Comparison of ENCODE assay signal across 16 cellular contexts in the genomic region with DNA sequence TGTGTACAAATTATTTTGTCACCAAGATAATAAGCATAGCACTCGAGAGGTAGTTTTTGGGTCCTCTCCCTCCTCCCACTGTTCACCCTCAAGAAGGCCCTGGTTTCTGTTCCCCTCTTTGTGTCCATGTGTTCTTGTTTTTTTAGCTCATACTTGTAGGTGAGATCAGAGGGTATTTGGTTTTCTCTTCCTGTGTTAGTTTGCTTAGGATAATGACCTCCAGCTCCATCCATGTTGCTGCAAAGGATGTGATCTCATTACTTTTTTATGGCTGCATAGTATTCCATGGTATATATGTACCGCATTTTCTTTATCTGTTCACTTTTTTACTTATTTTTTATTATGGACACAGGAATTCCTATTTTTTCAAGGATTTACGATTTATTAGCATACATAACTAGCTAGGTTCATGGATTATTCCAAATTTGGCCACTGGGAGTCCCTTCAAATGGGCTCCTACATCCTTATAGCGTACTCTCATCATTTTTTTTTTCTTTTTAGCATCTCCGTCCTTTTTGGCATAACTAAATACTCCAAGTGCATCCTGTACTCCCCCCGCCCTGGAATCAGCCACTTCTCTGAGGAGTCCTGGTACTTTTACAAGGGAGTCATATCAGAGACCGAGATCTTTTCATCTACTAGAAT. TPM values are rescaled to one million over a fixed set of nuclear protein-coding genes. Genes with fewer than 3 reads are reported as not detected.
A peak's percentile ranks its signal among the peaks of the same experiment; 100 is the strongest.
DNase-seq lines count a peak whose midpoint lies in the region; ATAC-seq, FAIRE-seq and TF ChIP-seq lines count a peak whose summit lies in the region.
"Had no signal": no experiment of that assay in that cellular context is flagged by ENCODE, and none has a peak within 500 bp of the region (broad histone marks: within the 10 kb centered on the region; RNA-seq: fewer than 3 reads in every experiment).

No MANE protein-coding gene starts in this region.

- peak; percentile 28; the same call in 2 of the 3 replicates for TF ChIP-seq CTCF in A549 (IDR thresholded peaks at IDR 0.05)
- peak; percentile 27 for TF ChIP-seq CTCF in GM12864 (IDR thresholded peaks at IDR 0.05; ENCODE audit: low read depth, low read length, missing control alignments)
- peak; percentile 54 for TF ChIP-seq CTCF in SK-N-SH (IDR thresholded peaks at IDR 0.05)
- TF ChIP-seq CTCF in fibroblast of the aortic adventitia (IDR thresholded peaks at IDR 0.05; ENCODE audit: insufficient read depth, low read length), result peak; percentile 42
- no peak for TF ChIP-seq CTCF in uterus (IDR thresholded peaks at IDR 0.05)

- WGBS in A549 (ENCODE audit: missing lambda C conversion rate), result 89% methylated on average over 7 of the region's 7 CpGs
- 94% methylated on average over 7 of the region's 7 CpGs for WGBS in SK-N-SH (ENCODE audit: low lambda C conversion rate)

- TF ChIP-seq POLR2A in A549 (IDR thresholded peaks at IDR 0.05; ENCODE audit: low read length) (no peak), uterus (IDR thresholded peaks at IDR 0.05) (no peak)

- TF ChIP-seq RAD21 in A549 (conservative IDR thresholded peaks at IDR 0.05 in 1 of 2, IDR thresholded peaks at IDR 0.05 in 1 of 2) (0 out of 5 replicates have a peak, but pooled peaks of 1 of the 2 experiments have one; percentile 14), SK-N-SH (IDR thresholded peaks at IDR 0.05; ENCODE audit: low read length) (no peak)

- no peak overlapping the region for H3K9ac ChIP-seq in SK-N-SH

- TF ChIP-seq EP300 in A549 (IDR thresholded peaks at IDR 0.05), result no peak
- no peak for TF ChIP-seq EP300 in SK-N-SH (IDR thresholded peaks at IDR 0.05; ENCODE audit: borderline replicate concordance in 1 of 2, low read depth in 1 of 2, low read length in 1 of 2)

- peak in 1 of 2 experiments; percentile 35 for DNase-seq in A549 (ENCODE audit: low read depth in 1 of 2, low spot score in 1 of 2)
- no peak for DNase-seq in GM12864 (ENCODE audit: low read depth)
- DNase-seq in SK-N-SH, result peak; percentile 7
- no peak for DNase-seq in fibroblast of the aortic adventitia (ENCODE audit: low read depth)
- no peak for DNase-seq in NCI-H128 (lab: John Stamatoyannopoulos, UW; ENCODE audit: unreplicated experiment)
- no peak for DNase-seq in uterus
- no peak for DNase-seq in AG08395 (ENCODE audit: low spot score)
- DNase-seq: CD4-positive, alpha-beta memory T cell; colonic mucosa; GOT3; NCI-H2029; occipital lobe; T-cell had no signal

- peaks cover 77% of the 10 kb centered on the region for H3K79me2 ChIP-seq in SK-N-SH (ENCODE audit: insufficient read depth)

- H4K20me1 ChIP-seq in SK-N-SH (ENCODE audit: insufficient read depth), result no peaks in the 10 kb centered on the region

- POLR2A ChIA-PET in A549 (lab: Yijun Ruan, JAX), result no interaction called here
- POLR2A ChIA-PET in SK-N-SH (lab: Yijun Ruan, JAX), result no interaction called here

- no peak overlapping the region for H2AFZ ChIP-seq in SK-N-SH (ENCODE audit: low read depth)

- H3K9me3 ChIP-seq in A549, result no peaks in the 10 kb centered on the region
- no peaks in the 10 kb centered on the region for H3K9me3 ChIP-seq in SK-N-SH
- no peaks in the 10 kb centered on the region for H3K9me3 ChIP-seq in uterus
- H3K9me3 ChIP-seq: colonic mucosa, gastroesophageal sphincter had no signal

- H3F3A ChIP-seq in SK-N-SH (replicated peaks; ENCODE audit: insufficient read depth), result peaks cover 10% of the 10 kb centered on the region

- H3K4me3 ChIP-seq in A549 (no peak overlapping the region), GM12864 (ENCODE audit: low read depth, low read length) (no peak overlapping the region), SK-N-SH (ENCODE audit: low read depth in 2 of 2, low read length in 1 of 2) (no peak overlapping the region), fibroblast of the aortic adventitia (ENCODE audit: low read depth, low read length) (no peak overlapping the region), uterus (no peak overlapping the region)
- H3K4me3 ChIP-seq: colonic mucosa, gastroesophageal sphincter had no signal

- H3K4me2 ChIP-seq in A549 (no peak overlapping the region), SK-N-SH (no peak overlapping the region)

- ATAC-seq in A549, result peak; percentile 76 to 78; a peak in 4 of 6 replicates
- ATAC-seq in HG03442 (IDR thresholded peaks at IDR 0.05; ENCODE audit: unreplicated experiment), result no peak
- ATAC-seq: gastroesophageal sphincter, T-cell had no signal

- no peaks in the 10 kb centered on the region for H3K9me2 ChIP-seq in SK-N-SH

- CTCF ChIA-PET in A549 (lab: Yijun Ruan, JAX) (interaction anchor here (0.8 to 1.2 kb wide), 4 partner anchors 19 to 44 kb away, joined by 3 to 6 read pairs (median 3); no protein-coding TSS in a partner anchor), SK-N-SH (lab: Yijun Ruan, JAX) (interaction anchor here (1.1 to 1.2 kb wide), 2 partner anchors 16 to 41 kb away, joined by 3 to 4 read pairs; no protein-coding TSS in a partner anchor)

- H3K27me3 ChIP-seq in SK-N-SH (ENCODE audit: insufficient read depth), result no peaks in the 10 kb centered on the region
- H3K27me3 ChIP-seq in uterus, result no peaks in the 10 kb centered on the region
- H3K27me3 ChIP-seq: colonic mucosa, gastroesophageal sphincter had no signal

- H3K4me1 ChIP-seq in A549 (no peaks in the 10 kb centered on the region), SK-N-SH (ENCODE audit: control insufficient read depth in 1 of 2, insufficient read depth in 2 of 2, low read depth in 1 of 2, low read length in 1 of 2) (no peaks in the 10 kb centered on the region), uterus (no peaks in the 10 kb centered on the region)
- H3K4me1 ChIP-seq: colonic mucosa had no signal

- intact Hi-C loops in uterus (cut with DNase I; ENCODE audit: low total_unique reads), result no loop called here

- FAIRE-seq in A549 (lab: Jason Lieb, UNC), result no peak

- H3K27ac ChIP-seq in A549 (no peak overlapping the region), SK-N-SH (ENCODE audit: low read depth in 2 of 2, low read length in 1 of 2) (no peak overlapping the region), uterus (no peak overlapping the region)
- H3K27ac ChIP-seq: colonic mucosa, gastroesophageal sphincter had no signal

- H3K36me3 ChIP-seq in SK-N-SH (replicated peaks in 1 of 2; ENCODE audit: control insufficient read depth in 1 of 2, insufficient read depth in 2 of 2, low read length in 1 of 2) (peaks cover 9 to 69% of the 10 kb centered on the region in 2 experiments), uterus (no peaks in the 10 kb centered on the region)
- H3K36me3 ChIP-seq: colonic mucosa had no signal

TF ChIP-seq in SK-N-SH, 30 proteins besides CTCF, POLR2A, EP300 and RAD21:
- TF ChIP-seq SMC3 (IDR thresholded peaks at IDR 0.05; ENCODE audit: low read depth, low read length), result no peak
- no peak for TF ChIP-seq GATA2 (CRISPR knock-in tag; IDR thresholded peaks at IDR 0.05)

RNA-seq across cellular contexts. Expression of a gene that starts 7.3 kb away (rescaled TPM):
- polyA plus RNA-seq in A549 (2011; rRNA removed) (22.2 and 27.1 TPM in 2 replicates), A549 (2017; fragmentation: RNase III; extraction: RNeasy Plus Mini Kit Qiagen cat#74134 plus additional on column Dnase treatment) (9.9 to 11.2 TPM (median 10.3 TPM) in 3 replicates), SK-N-SH (2012; rRNA removed) (9.7 and 11.7 TPM in 2 replicates)
- polyA plus RNA-seq in A549 (2012; cell fraction: cytosol; rRNA removed), result 8.2 and 8.6 TPM in 2 replicates
- 12.7 and 20.7 TPM in 2 replicates for polyA plus RNA-seq in A549 (2012; cell fraction: nucleus; rRNA removed)
- polyA minus RNA-seq in A549 (2011; rRNA and poly(A)+ RNA removed), result 35.7 and 44.6 TPM in 2 replicates
- 7.4 and 8.1 TPM in 2 replicates for polyA plus RNA-seq in SK-N-SH (2012; cell fraction: cytosol; rRNA removed)
- 16.4 and 27.5 TPM in 2 replicates for polyA plus RNA-seq in SK-N-SH (2012; cell fraction: nucleus; rRNA removed)
- total RNA-seq in fibroblast of the aortic adventitia (ENCODE audit: low replicate concordance) (16.3 and 21.3 TPM in 2 replicates), uterus (10 to 100 TPM; 13.8 to 40.8 (median 22.0) TPM)

RNA-seq across cellular contexts. Expression of a gene that starts 7.4 kb away (rescaled TPM):
- polyA plus RNA-seq in A549 (2011; rRNA removed), result 112 and 113 TPM in 2 replicates
- polyA plus RNA-seq in A549 (2012; cell fraction: cytosol; rRNA removed), result 33.3 and 39.2 TPM in 2 replicates
- 62.0 and 91.1 TPM in 2 replicates for polyA plus RNA-seq in A549 (2012; cell fraction: nucleus; rRNA removed)
- 42.7 to 51.8 TPM (median 48.6 TPM) in 3 replicates for polyA plus RNA-seq in A549 (2017; fragmentation: RNase III; extraction: RNeasy Plus Mini Kit Qiagen cat#74134 plus additional on column Dnase treatment)
- polyA minus RNA-seq in A549 (2011; rRNA and poly(A)+ RNA removed), result 336 and 347 TPM in 2 replicates
- polyA plus RNA-seq in SK-N-SH (2012; rRNA removed), result 27.2 and 33.7 TPM in 2 replicates
- 24.0 and 27.7 TPM in 2 replicates for polyA plus RNA-seq in SK-N-SH (2012; cell fraction: cytosol; rRNA removed)
- polyA plus RNA-seq in SK-N-SH (2012; cell fraction: nucleus; rRNA removed), result 36.5 and 55.0 TPM in 2 replicates
- 67.4 and 72.7 TPM in 2 replicates for total RNA-seq in fibroblast of the aortic adventitia (ENCODE audit: low replicate concordance)
- 10 to 100 TPM in 3 of 4 donors, 1 to 10 TPM in 1; 4.7 to 75.1 (median 41.9) TPM for total RNA-seq in uterus

RNA-seq across cellular contexts. Expression of a gene that starts 38.2 kb away (rescaled TPM):
- polyA plus RNA-seq in A549 (2011; rRNA removed), result not detected in 2 replicates
- not detected in 2 replicates for polyA plus RNA-seq in A549 (2012; cell fraction: cytosol; rRNA removed)
- polyA plus RNA-seq in A549 (2012; cell fraction: nucleus; rRNA removed), result not detected in 2 replicates
- not detected in 3 replicates for polyA plus RNA-seq in A549 (2017; fragmentation: RNase III; extraction: RNeasy Plus Mini Kit Qiagen cat#74134 plus additional on column Dnase treatment)
- polyA minus RNA-seq in A549 (2011; rRNA and poly(A)+ RNA removed), result not detected in 2 replicates
- polyA plus RNA-seq in SK-N-SH (2012; rRNA removed), result not detected in 2 replicates
- polyA plus RNA-seq in SK-N-SH (2012; cell fraction: cytosol; rRNA removed), result not detected in 2 replicates
- not detected in 2 replicates for polyA plus RNA-seq in SK-N-SH (2012; cell fraction: nucleus; rRNA removed)
- total RNA-seq in fibroblast of the aortic adventitia (ENCODE audit: low replicate concordance), result not detected in 2 replicates
- not detected for total RNA-seq in uterus
- total RNA-seq: CD4-positive, alpha-beta memory T cell; colonic mucosa; gastroesophageal sphincter; HT1080; occipital lobe; T-cell had no signal
- polyA plus RNA-seq: CD4-positive, alpha-beta memory T cell had no signal

Comparison
In these comparisons a context has a peak if more than half of its experiments do, and no peak if none do; other contexts are left out.
1. CTCF ChIP-seq: peak in A549 (single experiment), GM12864 (single experiment), SK-N-SH (single experiment) and fibroblast of the aortic adventitia (single experiment); none in uterus (0 of 4).